ENCODE assay signal across 11 cellular contexts in genomic region chr1:94929351-94929814, GRCh38. TPM values are rescaled to one million over a fixed set of nuclear protein-coding genes. Genes with fewer than 3 reads are reported as not detected.
DNase-seq lines count a peak whose midpoint lies in the region; ATAC-seq and TF ChIP-seq lines count a peak whose summit lies in the region.
"Had no signal": no experiment of that assay in that cellular context is flagged by ENCODE, and none has a peak within 500 bp of the region (broad histone marks: within the 10 kb centered on the region; RNA-seq: fewer than 3 reads in every experiment).

No MANE protein-coding gene starts in this region.

- no peak for TF ChIP-seq POLR2A in transverse colon (IDR thresholded peaks at IDR 0.05)

- intact Hi-C loops in transverse colon (cut with DNase I; ENCODE audit: low total_unique reads) (no loop called here), CD14-positive monocyte (cut with micrococcal nuclease) (no loop called here)

- TF ChIP-seq RAD21 in SK-N-SH (IDR thresholded peaks at IDR 0.05; ENCODE audit: low read length) (no peak), neural cell (conservative IDR thresholded peaks at IDR 0.05) (no peak)

- peaks cover 0 to 19% (median 8%) of the 10 kb centered on the region in 7 donors for H3K9me3 Mint-ChIP-seq in CD14-positive monocyte

- H3K36me3 Mint-ChIP-seq in CD14-positive monocyte: peaks cover 3 to 10% of the 10 kb centered on the region in 2 donors

- H3K36me3 ChIP-seq in SK-N-SH (replicated peaks in 1 of 2; ENCODE audit: control insufficient read depth in 1 of 2, insufficient read depth in 2 of 2, low read length in 1 of 2) (peaks cover 0 to 13% of the 10 kb centered on the region in 2 experiments), neural cell (ENCODE audit: insufficient read depth, low read length) (no peaks in the 10 kb centered on the region), transverse colon (no peaks in the 10 kb centered on the region)

- peak overlapping the region in 1 of 2 donors; percentile 24 for H3K4me3 Mint-ChIP-seq in CD14-positive monocyte

- H3K27me3 Mint-ChIP-seq in CD14-positive monocyte (ENCODE audit: low read depth in 3 of 3): peaks cover 41 to 58% (median 50%) of the 10 kb centered on the region in 3 donors

- TF ChIP-seq EP300 in SK-N-SH (IDR thresholded peaks at IDR 0.05; ENCODE audit: borderline replicate concordance in 1 of 2, low read depth in 1 of 2, low read length in 1 of 2): no peak
- TF ChIP-seq EP300 in neural cell (conservative IDR thresholded peaks at IDR 0.05; ENCODE audit: poor library complexity, severe bottlenecking): no peak
- no peak for TF ChIP-seq EP300 in transverse colon (IDR thresholded peaks at IDR 0.05; ENCODE audit: low read depth)

- in situ Hi-C loops in transverse colon (cut with MboI; ENCODE audit: low pct_ligation_motif_present in 1 of 4, low pct_unique_long_range_greater_than_20kb in 1 of 4, low sequenced_read_pairs in 3 of 4): loop anchor here in 1 of 4 donors (25.0 kb wide), 1 partner anchor 108 kb away; no protein-coding TSS in a partner anchor

- H4K20me1 ChIP-seq in SK-N-SH (ENCODE audit: insufficient read depth) (peaks cover 11% of the 10 kb centered on the region), neural cell (ENCODE audit: insufficient read depth) (no peaks in the 10 kb centered on the region)

- 97% methylated on average over 7 of the region's 7 CpGs for WGBS in SK-N-SH (ENCODE audit: low lambda C conversion rate)
- WGBS in transverse colon (ENCODE audit: low coverage in 1 of 2), 2 donors: 15 to 27% methylated on average over 4 to 7 of the region's 7 CpGs

- TF ChIP-seq CTCF in SK-N-SH (IDR thresholded peaks at IDR 0.05): no peak
- TF ChIP-seq CTCF in neural cell (IDR thresholded peaks at IDR 0.05; ENCODE audit: poor library complexity, severe bottlenecking): no peak
- no peak for TF ChIP-seq CTCF in transverse colon (IDR thresholded peaks at IDR 0.05)
- no peak for TF ChIP-seq CTCF in CD14-positive monocyte (IDR thresholded peaks at IDR 0.05)

- no peak for ATAC-seq in SK-N-SH treated with all-trans-retinoic acid at 6 μM for 48 hours

- no peak for DNase-seq in SK-N-SH
- DNase-seq in fibroblast of gingiva (ENCODE audit: low read depth): peak; percentile 46
- peak; percentile 51 for DNase-seq in transverse colon
- DNase-seq in NCI-H82 treated with DMSO at 0.1 percent for 48 hours (lab: John Stamatoyannopoulos, UW; ENCODE audit: unreplicated experiment): no peak
- DNase-seq in HT-29 (ENCODE audit: low spot score): no peak
- DNase-seq in CD14-positive monocyte (ENCODE audit: low spot score): no peak
- DNase-seq: activated gamma-delta T cell, NCI-H2029 treated with DMSO at 0.1 percent for 48 hours, RPMI8226 had no signal

- H3K4me2 ChIP-seq in SK-N-SH (peak overlapping the region; percentile 84), neural cell (ENCODE audit: low read length) (no peak overlapping the region)

- H3K79me2 ChIP-seq in SK-N-SH (ENCODE audit: insufficient read depth) (peaks cover 41% of the 10 kb centered on the region), neural cell (replicated peaks; ENCODE audit: insufficient read depth, low read length) (peaks cover 39% of the 10 kb centered on the region)

- CTCF ChIA-PET in SK-N-SH (lab: Yijun Ruan, JAX): interaction anchor here (0.8 to 2.7 kb wide), 2 partner anchors 112 to 114 kb away, joined by 3 to 15 read pairs; no protein-coding TSS in a partner anchor

- H3K9ac ChIP-seq in SK-N-SH (no peak overlapping the region), neural cell (ENCODE audit: low read length) (no peak overlapping the region)

- H3K27ac ChIP-seq in SK-N-SH (ENCODE audit: low read depth in 2 of 2, low read length in 1 of 2): peak overlapping the region in 1 of 2 experiments; percentile 22; a peak in 1 of 4 replicates
- H3K27ac ChIP-seq in neural cell (ENCODE audit: low read length): no peak overlapping the region
- peak overlapping the region; percentile 96 to 99 (median 98) for H3K27ac ChIP-seq in transverse colon

- peaks cover 12% of the 10 kb centered on the region for H3K4me1 Mint-ChIP-seq in CD14-positive monocyte

- no peaks in the 10 kb centered on the region for H3K27me3 ChIP-seq in SK-N-SH (ENCODE audit: insufficient read depth)
- no peaks in the 10 kb centered on the region for H3K27me3 ChIP-seq in neural cell (ENCODE audit: insufficient read depth, low read depth, low read length)
- no peaks in the 10 kb centered on the region for H3K27me3 ChIP-seq in transverse colon

- H3F3A ChIP-seq in SK-N-SH (replicated peaks; ENCODE audit: insufficient read depth) (peaks cover 18% of the 10 kb centered on the region), neural cell (ENCODE audit: insufficient read depth, low read length, poor library complexity, severe bottlenecking) (no peaks in the 10 kb centered on the region)

- H3K9me2 ChIP-seq in SK-N-SH (no peaks in the 10 kb centered on the region), neural cell (ENCODE audit: insufficient read depth, low read length) (no peaks in the 10 kb centered on the region)

- H3K4me3 ChIP-seq in SK-N-SH (ENCODE audit: low read depth in 2 of 2, low read length in 1 of 2): peak overlapping the region; percentile 71 to 96; a peak in 3 of 4 replicates
- peak overlapping the region; percentile 94 for H3K4me3 ChIP-seq in neural cell (ENCODE audit: low read length)
- peak overlapping the region in 2 of 4 donors; percentile 81 to 85 for H3K4me3 ChIP-seq in transverse colon

- H2AFZ ChIP-seq in SK-N-SH (ENCODE audit: low read depth) (no peak overlapping the region), neural cell (ENCODE audit: low read depth, low read length) (no peak overlapping the region)

- H3K4me1 ChIP-seq in SK-N-SH (ENCODE audit: control insufficient read depth in 1 of 2, insufficient read depth in 2 of 2, low read depth in 1 of 2, low read length in 1 of 2): peaks cover 12 to 24% of the 10 kb centered on the region in 2 experiments; a peak in 3 of 4 replicates
- H3K4me1 ChIP-seq in transverse colon: peaks cover 0 to 52% (median 40%) of the 10 kb centered on the region in 4 donors

- no peak overlapping the region for H3K27ac Mint-ChIP-seq in CD14-positive monocyte

- no peaks in the 10 kb centered on the region for H3K9me3 ChIP-seq in SK-N-SH
- H3K9me3 ChIP-seq in neural cell (ENCODE audit: low read length): no peaks in the 10 kb centered on the region
- no peaks in the 10 kb centered on the region for H3K9me3 ChIP-seq in transverse colon

- POLR2A ChIA-PET in SK-N-SH (lab: Yijun Ruan, JAX): no interaction called here

TF ChIP-seq in SK-N-SH, 30 proteins besides CTCF, POLR2A, EP300 and RAD21 (continues in another document):
- TF ChIP-seq POLR2AphosphoS5 (IDR thresholded peaks at IDR 0.05; ENCODE audit: low read depth, low read length): no peak

TF ChIP-seq in SK-N-SH treated with all-trans-retinoic acid at 6 μM for 48 hours, 23 proteins besides CTCF, POLR2A, EP300 and RAD21:
- no peak for TF ChIP-seq PPARA (CRISPR knock-in tag; IDR thresholded peaks at IDR 0.05; ENCODE audit: borderline replicate concordance)
- TF ChIP-seq, protein P1, sequence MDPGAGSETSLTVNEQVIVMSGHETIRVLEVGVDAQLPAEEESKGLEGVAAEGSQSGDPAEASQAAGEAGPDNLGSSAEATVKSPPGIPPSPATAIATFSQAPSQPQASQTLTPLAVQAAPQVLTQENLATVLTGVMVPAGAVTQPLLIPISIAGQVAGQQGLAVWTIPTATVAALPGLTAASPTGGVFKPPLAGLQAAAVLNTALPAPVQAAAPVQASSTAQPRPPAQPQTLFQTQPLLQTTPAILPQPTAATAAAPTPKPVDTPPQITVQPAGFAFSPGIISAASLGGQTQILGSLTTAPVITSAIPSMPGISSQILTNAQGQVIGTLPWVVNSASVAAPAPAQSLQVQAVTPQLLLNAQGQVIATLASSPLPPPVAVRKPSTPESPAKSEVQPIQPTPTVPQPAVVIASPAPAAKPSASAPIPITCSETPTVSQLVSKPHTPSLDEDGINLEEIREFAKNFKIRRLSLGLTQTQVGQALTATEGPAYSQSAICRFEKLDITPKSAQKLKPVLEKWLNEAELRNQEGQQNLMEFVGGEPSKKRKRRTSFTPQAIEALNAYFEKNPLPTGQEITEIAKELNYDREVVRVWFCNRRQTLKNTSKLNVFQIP (CRISPR knock-in tag; IDR thresholded peaks at IDR 0.05; ENCODE audit: borderline replicate concordance, low read depth): no peak
- TF ChIP-seq TOX (CRISPR knock-in tag; IDR thresholded peaks at IDR 0.05; ENCODE audit: borderline replicate concordance): no peak
- TF ChIP-seq ZNF70 (CRISPR knock-in tag; IDR thresholded peaks at IDR 0.05): no peak
- TF ChIP-seq ARNTL (CRISPR knock-in tag; IDR thresholded peaks at IDR 0.05; ENCODE audit: borderline replicate concordance, low read depth): no peak
- TF ChIP-seq RARB (CRISPR knock-in tag; IDR thresholded peaks at IDR 0.05): no peak
- TF ChIP-seq ESRRG (CRISPR knock-in tag; IDR thresholded peaks at IDR 0.05): no peak
TF ChIP-seq in SK-N-SH treated with all-trans-retinoic acid at 6 μM for 48 hours: peak in this region for 0.

TF ChIP-seq in neural cell, 6 proteins besides CTCF, POLR2A, EP300 and RAD21 (continues in another document):
- TF ChIP-seq POLR2AphosphoS5 (IDR thresholded peaks at IDR 0.05): no peak
- no peak for TF ChIP-seq SMC3 (conservative IDR thresholded peaks at IDR 0.05; ENCODE audit: poor library complexity)
- no peak for TF ChIP-seq TAF1 (IDR thresholded peaks at IDR 0.05; ENCODE audit: low read depth)
- no peak for TF ChIP-seq MXI1 (conservative IDR thresholded peaks at IDR 0.05; ENCODE audit: poor library complexity, severe bottlenecking)
- no peak for TF ChIP-seq EZH2 (IDR thresholded peaks at IDR 0.05; ENCODE audit: borderline replicate concordance, insufficient read depth, low read length, poor library complexity, severe bottlenecking)

RNA-seq across cellular contexts. Expression of gene CNN3, which starts 2.5 kb away (rescaled TPM):
- 204 and 242 TPM in 2 replicates for polyA plus RNA-seq in SK-N-SH (2012; rRNA removed)
- polyA plus RNA-seq in SK-N-SH (2012; cell fraction: cytosol; rRNA removed): 282 and 327 TPM in 2 replicates
- 113 and 197 TPM in 2 replicates for polyA plus RNA-seq in SK-N-SH (2012; cell fraction: nucleus; rRNA removed)
- 105 and 106 TPM in 2 replicates for polyA plus RNA-seq in neural cell
- 96.7 and 107 TPM in 2 replicates for polyA minus RNA-seq in neural cell
- 10 to 100 TPM; 22.4 to 96.2 (median 59.7) TPM for total RNA-seq in transverse colon
- total RNA-seq in HT-29 (2014; rRNA removed; shearing (Covaris generic)): 3.2 and 6.3 TPM in 2 replicates
- under 1 TPM; 0.08 TPM for polyA plus RNA-seq in CD14-positive monocyte

Comparison
In these comparisons a context has a peak if more than half of its experiments do, and no peak if none do; other contexts are left out.
1. DNase-seq: peak in fibroblast of gingiva (single experiment) and transverse colon (single experiment); none in SK-N-SH (single experiment), NCI-H82 treated with DMSO at 0.1 percent for 48 hours (single experiment), HT-29 (single experiment) and CD14-positive monocyte (single experiment).
2. RNA of gene CNN3, which starts 2.5 kb away (polyA plus RNA-seq): 113 to 327 TPM in SK-N-SH and 105 to 106 TPM in neural cell; 0.08 TPM in CD14-positive monocyte; every median in the first group is over 10 times any median in the second.